ENCODE assay signal across 1 cellular context in the genomic region with DNA sequence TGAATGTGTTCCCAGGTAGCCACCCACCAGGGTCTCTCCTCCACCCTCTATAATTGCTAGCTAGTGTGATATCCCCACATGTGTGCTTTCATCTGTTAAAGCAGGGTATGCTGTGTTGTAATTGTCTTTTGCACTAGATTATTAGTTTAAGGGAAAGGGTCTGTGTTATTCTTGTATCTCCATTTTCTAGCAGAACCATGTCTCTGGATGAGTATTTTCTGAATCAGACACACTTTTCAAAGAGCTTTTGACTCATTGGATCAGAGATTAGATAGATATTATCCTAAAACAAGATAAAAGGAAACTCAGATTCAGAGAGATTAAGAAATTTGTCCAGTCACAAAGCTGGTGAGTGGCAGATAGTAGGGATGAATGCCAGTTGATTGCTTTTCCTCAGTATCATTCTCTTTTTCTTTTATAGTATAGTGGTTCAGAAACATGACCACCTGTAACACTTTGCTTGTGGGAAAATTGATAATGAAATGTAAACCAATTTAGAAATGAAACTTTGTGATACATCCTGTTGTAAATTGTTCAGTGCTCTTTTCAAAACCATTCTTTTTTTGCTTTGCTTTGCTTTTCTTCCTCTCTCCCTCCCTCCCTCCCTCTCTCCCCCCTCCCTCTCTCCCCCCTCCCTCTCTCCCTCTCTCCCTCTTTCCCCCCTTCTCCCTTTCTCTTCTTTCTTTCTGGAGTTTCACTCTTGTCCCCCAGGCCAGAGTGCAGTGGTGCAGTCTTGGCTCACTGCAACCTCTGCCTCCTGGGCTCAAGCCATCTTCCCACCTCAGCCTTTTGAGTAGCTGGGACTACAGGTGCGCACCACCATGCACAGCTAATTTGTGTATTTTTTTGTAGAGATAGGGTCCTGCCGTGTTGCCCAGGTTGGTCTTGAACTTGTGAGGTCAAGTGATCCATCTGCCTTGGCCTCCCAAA.
TF ChIP-seq lines count a peak whose summit lies in the region.

No MANE protein-coding gene starts in this region.

TF ChIP-seq in GM12878, 131 proteins besides CTCF, POLR2A, EP300 and RAD21:
- no peak for TF ChIP-seq IKZF2 (IDR thresholded peaks at IDR 0.05)
- no peak for TF ChIP-seq NBN (IDR thresholded peaks at IDR 0.05)
- no peak for TF ChIP-seq SREBF2 (IDR thresholded peaks at IDR 0.05; ENCODE audit: low read length)
- no peak for TF ChIP-seq CHD4 (IDR thresholded peaks at IDR 0.05)
- TF ChIP-seq POLR2AphosphoS2 (IDR thresholded peaks at IDR 0.05; ENCODE audit: low read depth, low read length), result no peak
- TF ChIP-seq NFYA (IDR thresholded peaks at IDR 0.05; ENCODE audit: borderline replicate concordance, low read depth, low read length), result no peak
- TF ChIP-seq MEF2A (IDR thresholded peaks at IDR 0.05; ENCODE audit: insufficient read depth, low read depth, low read length), result no peak
- TF ChIP-seq PAX8 (IDR thresholded peaks at IDR 0.05), result no peak
- TF ChIP-seq, protein P1, sequence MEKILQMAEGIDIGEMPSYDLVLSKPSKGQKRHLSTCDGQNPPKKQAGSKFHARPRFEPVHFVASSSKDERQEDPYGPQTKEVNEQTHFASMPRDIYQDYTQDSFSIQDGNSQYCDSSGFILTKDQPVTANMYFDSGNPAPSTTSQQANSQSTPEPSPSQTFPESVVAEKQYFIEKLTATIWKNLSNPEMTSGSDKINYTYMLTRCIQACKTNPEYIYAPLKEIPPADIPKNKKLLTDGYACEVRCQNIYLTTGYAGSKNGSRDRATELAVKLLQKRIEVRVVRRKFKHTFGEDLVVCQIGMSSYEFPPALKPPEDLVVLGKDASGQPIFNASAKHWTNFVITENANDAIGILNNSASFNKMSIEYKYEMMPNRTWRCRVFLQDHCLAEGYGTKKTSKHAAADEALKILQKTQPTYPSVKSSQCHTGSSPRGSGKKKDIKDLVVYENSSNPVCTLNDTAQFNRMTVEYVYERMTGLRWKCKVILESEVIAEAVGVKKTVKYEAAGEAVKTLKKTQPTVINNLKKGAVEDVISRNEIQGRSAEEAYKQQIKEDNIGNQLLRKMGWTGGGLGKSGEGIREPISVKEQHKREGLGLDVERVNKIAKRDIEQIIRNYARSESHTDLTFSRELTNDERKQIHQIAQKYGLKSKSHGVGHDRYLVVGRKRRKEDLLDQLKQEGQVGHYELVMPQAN (conservative IDR thresholded peaks at IDR 0.05), result no peak
- no peak for TF ChIP-seq SRF (IDR thresholded peaks at IDR 0.05; ENCODE audit: low read depth in 2 of 2, low read length in 2 of 2)
